Comparison of ENCODE assay signal across 29 cellular contexts in the genomic region with DNA sequence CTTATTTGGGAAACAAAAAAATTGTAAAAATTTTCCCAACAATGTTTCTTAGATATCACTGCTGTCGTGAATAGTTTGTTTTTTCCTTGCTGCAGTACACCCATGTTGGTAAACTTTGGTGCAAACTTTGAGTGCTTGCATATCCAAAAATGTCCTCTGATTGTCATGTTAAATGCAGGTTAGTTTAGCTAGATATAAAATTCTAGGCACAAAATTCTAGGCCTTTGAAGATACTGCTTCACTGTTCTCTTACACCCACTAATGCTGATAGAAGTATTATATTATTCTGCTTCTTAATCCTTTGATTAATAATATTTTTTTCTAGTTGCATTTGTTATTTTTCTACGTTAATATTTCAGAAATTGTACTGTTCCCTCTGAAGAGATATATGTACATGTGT.
"Had no signal": no experiment of that assay in that cellular context is flagged by ENCODE, and none has a peak within 500 bp of the region (broad histone marks: within the 10 kb centered on the region; RNA-seq: fewer than 3 reads in every experiment).

No MANE protein-coding gene starts in this region.

- H3K27ac ChIP-seq: stomach, suprapubic skin, testis, thoracic aorta, thyroid gland, tibial artery, tibial nerve, transverse colon, upper lobe of left lung, upper lobe of right lung, uterus, vagina had no signal

- ATAC-seq: stimulated activated effector memory CD8-positive, alpha-beta T cell treated with anti-CD3 and anti-CD28 coated beads, Interleukin-12 subunit alpha, Interleukin-12 subunit beta, amount 100 ng/mL, for 72 hours; stimulated activated memory B cell treated with anti-CD40 and anti-IgM and Interleukin-4, amounts not matched to agents 10 μg/mL and 1 μg/mL and 100 μg/mL, for 72 hours; stimulated activated naive B cell treated with anti-CD40 and anti-IgM and Interleukin-4, amounts not matched to agents 10 μg/mL and 1 μg/mL and 100 μg/mL, for 72 hours; stimulated activated naive CD8-positive, alpha-beta T cell treated with anti-CD3 and anti-CD28 coated beads, Interleukin-15, amount 100 ng/mL, for 72 hours; stimulated activated naive CD8-positive, alpha-beta T cell treated with anti-CD3 and anti-CD28 coated beads, Interleukin-15, Interleukin-2, amounts not matched to agents 100 U/mL and 50 U/mL, for 24 hours; upper lobe of right lung had no signal

- H3K4me1 Mint-ChIP-seq: stimulated activated effector memory CD8-positive, alpha-beta T cell treated with anti-CD3 and anti-CD28 coated beads, Interleukin-12 subunit alpha, Interleukin-12 subunit beta, amount 100 ng/mL, for 72 hours; stimulated activated memory B cell treated with anti-CD40 and anti-IgM and Interleukin-4, amounts not matched to agents 10 μg/mL and 1 μg/mL and 100 μg/mL, for 72 hours; stimulated activated naive B cell treated with anti-CD40 and anti-IgM and Interleukin-4, amounts not matched to agents 10 μg/mL and 1 μg/mL and 100 μg/mL, for 72 hours; stimulated activated naive CD8-positive, alpha-beta T cell treated with anti-CD3 and anti-CD28 coated beads, Interleukin-15, amount 100 ng/mL, for 72 hours had no signal

- DNase-seq: stimulated activated CD4-positive, alpha-beta T cell treated with anti-CD3 and anti-CD28 coated beads, Interleukin-2, amount 100 ng/mL, for 48 hours; stimulated activated CD4-positive, alpha-beta T cell treated with anti-CD3 and anti-CD28 coated beads, Interleukin-4, amount 100 ng/mL, for 1 hour; stimulated activated CD4-positive, alpha-beta T cell treated with anti-CD3 and anti-CD28 coated beads, Interleukin-4, amount 100 ng/mL, for 24 hours; stimulated activated CD4-positive, alpha-beta T cell treated with anti-CD3 and anti-CD28 coated beads, Interleukin-4, amount 100 ng/mL, for 4 hours; stimulated activated CD8-positive, alpha-beta memory T cell treated with anti-CD3 and anti-CD28 coated beads, Interleukin-4, amount 100 ng/mL, for 48 hours; stimulated activated naive B cell treated with anti-CD40 and anti-IgM and Interleukin-4, amounts not matched to agents 10 μg/mL and 1 μg/mL and 100 μg/mL, for 72 hours; stimulated activated naive CD4-positive, alpha-beta T cell; stimulated activated naive CD4-positive, alpha-beta T cell treated with Interleukin-2 at 50 U/mL for 16 hours; stimulated activated naive CD8-positive, alpha-beta T cell treated with anti-CD3 and anti-CD28 coated beads, Interleukin-15, amount 100 ng/mL, for 72 hours; stimulated activated naive CD8-positive, alpha-beta T cell treated with anti-CD3 and anti-CD28 coated beads, Interleukin-15, Interleukin-2, amounts not matched to agents 100 U/mL and 50 U/mL, for 24 hours; stomach; substantia nigra; testis; thyroid gland; tibial artery; transverse colon; trophoblast cell; upper lobe of left lung; upper lobe of right lung; uterus had no signal

- H3K4me3 Mint-ChIP-seq: stimulated activated effector memory CD8-positive, alpha-beta T cell treated with anti-CD3 and anti-CD28 coated beads, Interleukin-12 subunit alpha, Interleukin-12 subunit beta, amount 100 ng/mL, for 72 hours; stimulated activated memory B cell treated with anti-CD40 and anti-IgM and Interleukin-4, amounts not matched to agents 10 μg/mL and 1 μg/mL and 100 μg/mL, for 72 hours; stimulated activated naive B cell treated with anti-CD40 and anti-IgM and Interleukin-4, amounts not matched to agents 10 μg/mL and 1 μg/mL and 100 μg/mL, for 72 hours; stimulated activated naive CD8-positive, alpha-beta T cell treated with anti-CD3 and anti-CD28 coated beads, Interleukin-15, amount 100 ng/mL, for 72 hours; stimulated activated naive CD8-positive, alpha-beta T cell treated with anti-CD3 and anti-CD28 coated beads, Interleukin-15, Interleukin-2, amounts not matched to agents 100 ng/mL and 50 ng/mL, for 24 hours; type B pancreatic cell had no signal

- H3K4me1 ChIP-seq: stomach, suprapubic skin, testis, thyroid gland, tibial artery, tibial nerve, transverse colon, upper lobe of left lung, upper lobe of right lung, uterus, vagina had no signal

- H3K27ac Mint-ChIP-seq: stimulated activated effector memory CD8-positive, alpha-beta T cell treated with anti-CD3 and anti-CD28 coated beads, Interleukin-12 subunit alpha, Interleukin-12 subunit beta, amount 100 ng/mL, for 72 hours; stimulated activated memory B cell treated with anti-CD40 and anti-IgM and Interleukin-4, amounts not matched to agents 10 μg/mL and 1 μg/mL and 100 μg/mL, for 72 hours; stimulated activated naive B cell treated with anti-CD40 and anti-IgM and Interleukin-4, amounts not matched to agents 10 μg/mL and 1 μg/mL and 100 μg/mL, for 72 hours; stimulated activated naive CD8-positive, alpha-beta T cell treated with anti-CD3 and anti-CD28 coated beads, Interleukin-15, amount 100 ng/mL, for 72 hours; stimulated activated naive CD8-positive, alpha-beta T cell treated with anti-CD3 and anti-CD28 coated beads, Interleukin-15, Interleukin-2, amounts not matched to agents 100 ng/mL and 50 ng/mL, for 24 hours; type B pancreatic cell had no signal

- H3K36me3 Mint-ChIP-seq: stimulated activated effector memory CD8-positive, alpha-beta T cell treated with anti-CD3 and anti-CD28 coated beads, Interleukin-12 subunit alpha, Interleukin-12 subunit beta, amount 100 ng/mL, for 72 hours; stimulated activated naive B cell treated with anti-CD40 and anti-IgM and Interleukin-4, amounts not matched to agents 10 μg/mL and 1 μg/mL and 100 μg/mL, for 72 hours had no signal

- H3K27me3 ChIP-seq: stomach, suprapubic skin, testis, thyroid gland, tibial artery, tibial nerve, transverse colon, upper lobe of left lung, upper lobe of right lung, uterus, vagina had no signal

- FAIRE-seq: urothelium cell line had no signal

- H3K27me3 Mint-ChIP-seq: stimulated activated naive B cell treated with anti-CD40 and anti-IgM and Interleukin-4, amounts not matched to agents 10 μg/mL and 1 μg/mL and 100 μg/mL, for 72 hours; stimulated activated naive CD8-positive, alpha-beta T cell treated with anti-CD3 and anti-CD28 coated beads, Interleukin-15, amount 100 ng/mL, for 72 hours; stimulated activated naive CD8-positive, alpha-beta T cell treated with anti-CD3 and anti-CD28 coated beads, Interleukin-15, Interleukin-2, amounts not matched to agents 100 ng/mL and 50 ng/mL, for 24 hours; type B pancreatic cell had no signal

- H3K4me3 ChIP-seq: stomach, suprapubic skin, testis, thoracic aorta, thyroid gland, tibial artery, tibial nerve, transverse colon, upper lobe of left lung, upper lobe of right lung, uterus, vagina had no signal

- H3K9me3 ChIP-seq: testis, thyroid gland, upper lobe of left lung, upper lobe of right lung, uterus, vagina had no signal

- H3K36me3 ChIP-seq: uterus had no signal
